In genomic region chr6:18245642-18246041, GRCh38 we compare ENCODE assay signal across 11 cellular contexts. TPM values are rescaled to one million over a fixed set of nuclear protein-coding genes. Genes with fewer than 3 reads are reported as not detected.
DNase-seq lines count a peak whose midpoint lies in the region; ATAC-seq and TF ChIP-seq lines count a peak whose summit lies in the region.
"Had no signal": no experiment of that assay in that cellular context is flagged by ENCODE, and none has a peak within 500 bp of the region (broad histone marks: within the 10 kb centered on the region; RNA-seq: fewer than 3 reads in every experiment).

No MANE protein-coding gene starts in this region.

- peaks cover 12% of the 10 kb centered on the region for H3F3A ChIP-seq in neural progenitor cell (ENCODE audit: low read depth)

- H3K27me3 Mint-ChIP-seq in activated naive CD8-positive, alpha-beta T cell, result no peaks in the 10 kb centered on the region
- peaks cover 2% of the 10 kb centered on the region for H3K27me3 Mint-ChIP-seq in neural progenitor cell (ENCODE audit: insufficient read depth, low read depth)
- H3K27me3 Mint-ChIP-seq: stimulated activated naive B cell treated with anti-CD40 and anti-IgM and Interleukin-4, amounts not matched to agents 10 μg/mL and 1 μg/mL and 100 μg/mL, for 72 hours had no signal

- no peaks in the 10 kb centered on the region for H3K4me1 ChIP-seq in neural progenitor cell

- no peaks in the 10 kb centered on the region for H3K9me3 ChIP-seq in neural progenitor cell (ENCODE audit: low read depth)

- H3K4me3 Mint-ChIP-seq in activated naive CD8-positive, alpha-beta T cell, result no peak overlapping the region
- no peak overlapping the region for H3K4me3 Mint-ChIP-seq in neural progenitor cell
- H3K4me3 Mint-ChIP-seq: neural crest cell; stimulated activated naive B cell treated with anti-CD40 and anti-IgM and Interleukin-4, amounts not matched to agents 10 μg/mL and 1 μg/mL and 100 μg/mL, for 72 hours had no signal

- 83 to 87% methylated on average over 7 of the region's 7 CpGs for WGBS in lower leg skin, 2 donors

- H3K9ac ChIP-seq in neural progenitor cell, result no peak overlapping the region

- no peaks in the 10 kb centered on the region for H3K27me3 ChIP-seq in neural progenitor cell

- peaks cover 54% of the 10 kb centered on the region for H3K4me1 Mint-ChIP-seq in activated naive CD8-positive, alpha-beta T cell (ENCODE audit: low read depth)
- H3K4me1 Mint-ChIP-seq in neural progenitor cell, result no peaks in the 10 kb centered on the region

- TF ChIP-seq POLR2A in lower leg skin (IDR thresholded peaks at IDR 0.05), result no peak

- intact Hi-C loops in lower leg skin (cut with DNase I; ENCODE audit: low total_unique reads), result loop anchor here (5.0 kb wide), 1 partner anchor 1707 kb away; no protein-coding TSS in a partner anchor

- peak overlapping the region; percentile 3 for H3K27ac Mint-ChIP-seq in activated naive CD8-positive, alpha-beta T cell
- H3K27ac Mint-ChIP-seq in neural progenitor cell, result no peak overlapping the region
- H3K27ac Mint-ChIP-seq: stimulated activated naive B cell treated with anti-CD40 and anti-IgM and Interleukin-4, amounts not matched to agents 10 μg/mL and 1 μg/mL and 100 μg/mL, for 72 hours had no signal

- no peak overlapping the region for H3K4me2 ChIP-seq in neural progenitor cell

- no peak overlapping the region for H3K27ac ChIP-seq in neural progenitor cell

- H3K79me2 ChIP-seq in neural progenitor cell (ENCODE audit: low read depth), result peaks cover 100% of the 10 kb centered on the region

- DNase-seq in activated T-cell treated with anti-CD3 and anti-CD28 coated beads for 48 hours (ENCODE audit: low read depth) (peak; percentile 46), neural progenitor cell (ENCODE audit: low spot score) (no peak), T1000 (lab: John Stamatoyannopoulos, UW) (no peak), lower leg skin (ENCODE audit: low spot score in 2 of 2) (no peak)
- DNase-seq in activated T-cell treated with anti-CD3 and anti-CD28 coated beads, Interleukin-2, amount 50 U/mL, for 1 hour, result no peak
- peak; percentile 67 for DNase-seq in stimulated activated CD8-positive, alpha-beta memory T cell treated with anti-CD3 and anti-CD28 coated beads, Interleukin-4, amount 100 ng/mL, for 48 hours
- DNase-seq: NCI-H1436 treated with DMSO at 0.1 percent for 48 hours; stimulated activated naive B cell treated with anti-CD40 and anti-IgM and Interleukin-4, amounts not matched to agents 10 μg/mL and 1 μg/mL and 100 μg/mL, for 72 hours had no signal

- TF ChIP-seq CTCF in neural progenitor cell (IDR thresholded peaks at IDR 0.05) (no peak), lower leg skin (IDR thresholded peaks at IDR 0.05) (no peak)

- H3K36me3 Mint-ChIP-seq in activated naive CD8-positive, alpha-beta T cell, result peaks cover 43% of the 10 kb centered on the region
- peaks cover 65% of the 10 kb centered on the region for H3K36me3 Mint-ChIP-seq in neural progenitor cell

- no peak overlapping the region for H2AFZ ChIP-seq in neural progenitor cell (replicated peaks)

- no peak overlapping the region for H3K4me3 ChIP-seq in neural progenitor cell
- no peak overlapping the region for H3K4me3 ChIP-seq in lower leg skin (ENCODE audit: low read depth, poor library complexity, severe bottlenecking)

- peaks cover 7% of the 10 kb centered on the region for H3K9me3 Mint-ChIP-seq in activated naive CD8-positive, alpha-beta T cell (ENCODE audit: low read depth)
- H3K9me3 Mint-ChIP-seq in neural progenitor cell, result no peaks in the 10 kb centered on the region
- H3K9me3 Mint-ChIP-seq: neural crest cell; stimulated activated naive B cell treated with anti-CD40 and anti-IgM and Interleukin-4, amounts not matched to agents 10 μg/mL and 1 μg/mL and 100 μg/mL, for 72 hours had no signal

- peaks cover 42% of the 10 kb centered on the region for H3K36me3 ChIP-seq in neural progenitor cell

- peaks cover 64% of the 10 kb centered on the region for H4K20me1 ChIP-seq in neural progenitor cell (ENCODE audit: low read depth)

- peak; percentile 72 for ATAC-seq in HG02973 (IDR thresholded peaks at IDR 0.05; ENCODE audit: unreplicated experiment)

RNA-seq across cellular contexts. Expression of gene DEK, which starts 18.7 kb away (rescaled TPM):
- total RNA-seq in neural progenitor cell (ENCODE audit: low replicate concordance), result 334 and 501 TPM in 2 replicates
- total RNA-seq in lower leg skin, result 100 to 1,000 TPM in 1 of 4 donors, 10 to 100 TPM in 3; 69.0 to 101 (median 87.9) TPM

Comparison
In these comparisons a context has a peak if more than half of its experiments do, and no peak if none do; other contexts are left out.
1. DNase-seq: peak in activated T-cell treated with anti-CD3 and anti-CD28 coated beads for 48 hours (single experiment) and stimulated activated CD8-positive, alpha-beta memory T cell treated with anti-CD3 and anti-CD28 coated beads, Interleukin-4, amount 100 ng/mL, for 48 hours (single experiment); none in activated T-cell treated with anti-CD3 and anti-CD28 coated beads, Interleukin-2, amount 50 U/mL, for 1 hour (single experiment), neural progenitor cell (single experiment), T1000 (single experiment) and lower leg skin (0 of 2).